8 cellular contexts compared by ENCODE assay signal in the genomic region with DNA sequence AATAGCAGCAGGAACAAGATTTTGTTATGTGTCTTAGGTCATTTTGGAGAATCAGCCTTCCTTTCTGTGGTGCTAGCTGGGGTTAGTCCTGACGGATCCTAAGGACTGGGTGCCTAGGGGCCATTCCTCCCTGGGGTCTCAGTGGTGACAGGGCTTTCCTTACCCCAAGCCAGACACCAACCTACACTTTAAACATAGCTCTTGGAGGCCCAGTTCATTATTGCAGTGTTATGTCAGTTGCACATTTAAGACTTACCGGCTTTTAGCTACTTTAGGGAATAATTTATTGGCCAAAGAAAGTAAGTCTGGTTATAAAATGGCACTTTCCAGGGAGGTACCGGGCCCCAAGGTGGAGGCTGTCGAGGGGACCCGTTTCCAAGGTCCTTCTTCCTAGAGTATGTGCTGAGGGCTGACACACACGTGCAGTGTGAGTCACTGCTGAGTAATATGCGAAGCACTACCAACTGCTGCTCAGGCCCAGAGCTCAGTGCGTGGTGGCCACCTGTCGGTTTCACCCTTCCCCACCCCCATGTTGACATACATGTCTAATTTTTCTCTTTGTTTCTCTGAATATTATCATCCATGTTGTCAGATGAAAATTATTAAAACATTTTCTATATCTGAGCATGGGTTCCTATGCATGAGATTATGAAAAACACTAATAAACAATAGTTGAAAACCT. TPM values are rescaled to one million over a fixed set of nuclear protein-coding genes. Genes with fewer than 3 reads are reported as not detected.
DNase-seq lines count a peak whose midpoint lies in the region; ATAC-seq and TF ChIP-seq lines count a peak whose summit lies in the region.

No MANE protein-coding gene starts in this region.

- no peaks in the 10 kb centered on the region for H3K27me3 ChIP-seq in tibial artery

- peak; percentile 1 for DNase-seq in NK-92 treated with Interleukin-12 subunit alpha and Interleukin-12 subunit beta, amount 100 ng/mL, for 24 hours (lab: John Stamatoyannopoulos, UW)
- DNase-seq in NK-92 (lab: John Stamatoyannopoulos, UW; ENCODE audit: unreplicated experiment) (no peak), epithelial cell of esophagus (ENCODE audit: low read depth) (peak; percentile 96), tibial artery (no peak), midbrain (lab: John Stamatoyannopoulos, UW) (no peak)
- peak; percentile 7 for DNase-seq in stimulated activated CD8-positive, alpha-beta memory T cell treated with anti-CD3 and anti-CD28 coated beads, Interleukin-7, amount 100 ng/mL, for 24 hours (ENCODE audit: low read depth)

- intact Hi-C loops in tibial artery (cut with DNase I; ENCODE audit: low total_unique reads) = no loop called here

- peaks cover 19 to 28% (median 20%) of the 10 kb centered on the region in 3 donors for H3K36me3 ChIP-seq in tibial artery

- H3K4me1 ChIP-seq in tibial artery = no peaks in the 10 kb centered on the region

- ATAC-seq in HG02759 (IDR thresholded peaks at IDR 0.05; ENCODE audit: unreplicated experiment) = peak; percentile 100

- no peak overlapping the region for H3K27ac ChIP-seq in tibial artery

- TF ChIP-seq CTCF in epithelial cell of esophagus (IDR thresholded peaks at IDR 0.05; ENCODE audit: insufficient read depth, low read depth, low read length, missing control alignments) (peak; percentile 77), tibial artery (IDR thresholded peaks at IDR 0.05) (no peak)

- H3K4me3 ChIP-seq in epithelial cell of esophagus (ENCODE audit: low read length) (no peak overlapping the region), tibial artery (no peak overlapping the region)

- H3K9me3 ChIP-seq in tibial artery = no peaks in the 10 kb centered on the region

TF ChIP-seq in PFSK-1, 5 proteins besides CTCF, POLR2A, EP300 and RAD21:
- TF ChIP-seq FOXP2 (optimal IDR thresholded peaks at IDR 0.05; ENCODE audit: borderline replicate concordance, extremely low read depth, extremely low read length, insufficient read depth) (peak; percentile 18), POLR2AphosphoS5 (IDR thresholded peaks at IDR 0.05; ENCODE audit: low read depth, low read length) (no peak)

RNA-seq across cellular contexts. Expression of a gene that starts 37.0 kb away (rescaled TPM):
- 1.1 TPM for polyA plus RNA-seq in PFSK-1 (2012; ENCODE audit: insufficient read length, low read depth)

Comparison
In these comparisons a context has a peak if more than half of its experiments do, and no peak if none do; other contexts are left out.
1. DNase-seq: peak in NK-92 treated with Interleukin-12 subunit alpha and Interleukin-12 subunit beta, amount 100 ng/mL, for 24 hours (single experiment), epithelial cell of esophagus (single experiment) and stimulated activated CD8-positive, alpha-beta memory T cell treated with anti-CD3 and anti-CD28 coated beads, Interleukin-7, amount 100 ng/mL, for 24 hours (single experiment); none in NK-92 (single experiment), tibial artery (0 of 2) and midbrain (single experiment).